22 cellular contexts compared by ENCODE assay signal in the genomic region with DNA sequence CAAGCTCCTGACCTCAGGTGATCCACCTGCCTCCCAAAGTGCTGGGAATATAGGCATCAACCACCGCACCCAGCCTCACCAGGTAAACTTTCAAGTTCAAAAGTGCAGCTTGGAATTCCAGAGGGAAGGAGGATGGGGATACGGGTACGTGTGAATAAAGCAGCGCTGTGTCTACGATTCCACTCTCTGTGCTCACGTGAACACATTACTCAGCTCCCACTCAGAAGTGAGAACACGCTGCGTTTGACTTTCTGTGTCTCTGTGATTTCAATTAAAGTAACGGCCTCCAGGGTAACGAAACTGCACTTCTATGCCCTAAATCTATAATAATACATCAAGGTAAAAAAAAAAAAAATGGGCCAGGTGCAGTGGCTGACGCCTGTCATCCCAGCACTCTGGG. TPM values are rescaled to one million over a fixed set of nuclear protein-coding genes. Genes with fewer than 3 reads are reported as not detected.
A peak's percentile ranks its signal among the peaks of the same experiment; 100 is the strongest.
DNase-seq lines count a peak whose midpoint lies in the region; ATAC-seq and TF ChIP-seq lines count a peak whose summit lies in the region.
"Had no signal": no experiment of that assay in that cellular context is flagged by ENCODE, and none has a peak within 500 bp of the region (broad histone marks: within the 10 kb centered on the region; RNA-seq: fewer than 3 reads in every experiment).

No MANE protein-coding gene starts in this region.

- DNase-seq in left ventricle myocardium superior, result peak; percentile 6
- DNase-seq in cardiac septum (ENCODE audit: low spot score), result no peak
- DNase-seq in chondrocyte (ENCODE audit: low spot score), result peak; percentile 20
- no peak for DNase-seq in progenitor cell of endocrine pancreas (ENCODE audit: low spot score, unreplicated experiment)
- DNase-seq in aorta, result peak; percentile 9 to 12
- DNase-seq in lower leg skin (ENCODE audit: low spot score in 2 of 2), result no peak
- no peak for DNase-seq in pons (ENCODE audit: low spot score)
- DNase-seq in CD4-positive, alpha-beta T cell, result no peak
- DNase-seq: 8988T; ACHN; BE2C; C1 segment of cervical spinal cord; Caco-2; Calu3; CD4-positive, CD25-positive, alpha-beta regulatory T cell; CD8-positive, alpha-beta T cell; DMS79 treated with DMSO at 0.1 percent for 48 hours; GF-D8 had no signal

- no peaks in the 10 kb centered on the region for H3K9me3 ChIP-seq in aorta (ENCODE audit: control insufficient read depth, low read length)
- H3K9me3 ChIP-seq in CD4-positive, alpha-beta T cell (ENCODE audit: control insufficient read depth, low read length), result no peaks in the 10 kb centered on the region
- H3K9me3 ChIP-seq: BE2C, Caco-2 had no signal

- WGBS in aorta, 2 donors, result 94 to 95% methylated on average over 11 of the region's 11 CpGs
- WGBS in lower leg skin, 2 donors, result 93 to 95% methylated on average over 11 of the region's 11 CpGs

- CTCF ChIA-PET in CD4-positive, alpha-beta T cell (lab: Charles Lee), result no interaction called here

- no peak overlapping the region for H3K27ac Mint-ChIP-seq in chondrocyte (ENCODE audit: unreplicated experiment)
- H3K27ac Mint-ChIP-seq in progenitor cell of endocrine pancreas, result peak overlapping the region; percentile 49
- H3K27ac Mint-ChIP-seq in CD4-positive, alpha-beta T cell, result no peak overlapping the region
- H3K27ac Mint-ChIP-seq: CD14-positive monocyte; CD4-positive, CD25-positive, alpha-beta regulatory T cell; CD8-positive, alpha-beta T cell had no signal

- intact Hi-C loops in left ventricle myocardium superior (cut with micrococcal nuclease), result no loop called here
- intact Hi-C loops in cardiac septum (cut with DNase I), result no loop called here
- intact Hi-C loops in aorta (cut with DNase I), result no loop called here
- intact Hi-C loops in lower leg skin (cut with DNase I; ENCODE audit: low total_unique reads), result no loop called here
- intact Hi-C loops in CD4-positive, alpha-beta T cell (cut with DNase I, micrococcal nuclease), result no loop called here

- H3K9me3 Mint-ChIP-seq in chondrocyte (ENCODE audit: low read depth), result no peaks in the 10 kb centered on the region
- no peaks in the 10 kb centered on the region for H3K9me3 Mint-ChIP-seq in progenitor cell of endocrine pancreas (ENCODE audit: low read depth)
- H3K9me3 Mint-ChIP-seq in CD4-positive, alpha-beta T cell, result no peaks in the 10 kb centered on the region
- H3K9me3 Mint-ChIP-seq: CD4-positive, CD25-positive, alpha-beta regulatory T cell; CD8-positive, alpha-beta T cell had no signal

- no peaks in the 10 kb centered on the region for H3K27me3 ChIP-seq in aorta (ENCODE audit: control insufficient read depth in 1 of 2, insufficient read depth in 2 of 2, low read length in 1 of 2)
- no peaks in the 10 kb centered on the region for H3K27me3 ChIP-seq in CD4-positive, alpha-beta T cell (ENCODE audit: control insufficient read depth, insufficient read depth, low read length)
- H3K27me3 ChIP-seq: BE2C, BLaER1 had no signal

- peaks cover 22% of the 10 kb centered on the region for H3K36me3 Mint-ChIP-seq in chondrocyte (ENCODE audit: low read depth)
- peaks cover 25% of the 10 kb centered on the region for H3K36me3 Mint-ChIP-seq in progenitor cell of endocrine pancreas (ENCODE audit: insufficient read depth)
- H3K36me3 Mint-ChIP-seq in CD4-positive, alpha-beta T cell (ENCODE audit: low read depth), result peaks cover 41% of the 10 kb centered on the region

- no peak for ATAC-seq in left ventricle myocardium superior
- no peak for ATAC-seq in aorta (ENCODE audit: low FRiP score)
- no peak for ATAC-seq in CD4-positive, alpha-beta T cell (ENCODE audit: poor library complexity)
- ATAC-seq: CD8-positive, alpha-beta T cell had no signal

- TF ChIP-seq POLR2A in lower leg skin (IDR thresholded peaks at IDR 0.05), result no peak

- H3K4me1 ChIP-seq in aorta (ENCODE audit: control insufficient read depth in 1 of 2, insufficient read depth in 2 of 2, low read length in 2 of 2), result no peaks in the 10 kb centered on the region
- H3K4me1 ChIP-seq: BE2C, Caco-2 had no signal

- H3K4me3 Mint-ChIP-seq in chondrocyte (ENCODE audit: unreplicated experiment), result no peak overlapping the region
- no peak overlapping the region for H3K4me3 Mint-ChIP-seq in progenitor cell of endocrine pancreas (ENCODE audit: low read depth)
- H3K4me3 Mint-ChIP-seq in CD4-positive, alpha-beta T cell, result no peak overlapping the region
- H3K4me3 Mint-ChIP-seq: CD14-positive monocyte; CD4-positive, CD25-positive, alpha-beta regulatory T cell; CD8-positive, alpha-beta T cell had no signal

- H3K4me1 Mint-ChIP-seq in chondrocyte (ENCODE audit: low read depth) (no peaks in the 10 kb centered on the region), progenitor cell of endocrine pancreas (ENCODE audit: low read depth) (no peaks in the 10 kb centered on the region)
- H3K4me1 Mint-ChIP-seq in CD4-positive, alpha-beta T cell (ENCODE audit: low read depth), result no peaks in the 10 kb centered on the region

- H3K27me3 Mint-ChIP-seq in chondrocyte (ENCODE audit: low read depth) (no peaks in the 10 kb centered on the region), progenitor cell of endocrine pancreas (no peaks in the 10 kb centered on the region)
- H3K27me3 Mint-ChIP-seq in CD4-positive, alpha-beta T cell, result no peaks in the 10 kb centered on the region
- H3K27me3 Mint-ChIP-seq: CD4-positive, CD25-positive, alpha-beta regulatory T cell had no signal

- POLR2A ChIA-PET in CD4-positive, alpha-beta T cell (lab: Charles Lee), result no interaction called here

- no peak overlapping the region for H3K4me3 ChIP-seq in aorta (ENCODE audit: low read length in 2 of 2)
- H3K4me3 ChIP-seq in lower leg skin (ENCODE audit: low read depth, poor library complexity, severe bottlenecking), result no peak overlapping the region
- H3K4me3 ChIP-seq: BLaER1 had no signal

- no peak for TF ChIP-seq CTCF in chondrocyte (IDR thresholded peaks at IDR 0.05)
- TF ChIP-seq CTCF in progenitor cell of endocrine pancreas (IDR thresholded peaks at IDR 0.05; ENCODE audit: unreplicated experiment), result no peak
- no peak for TF ChIP-seq CTCF in lower leg skin (IDR thresholded peaks at IDR 0.05)
- no peak for TF ChIP-seq CTCF in CD4-positive, alpha-beta T cell (IDR thresholded peaks at IDR 0.05)

- H3K36me3 ChIP-seq in aorta (ENCODE audit: control insufficient read depth in 1 of 2, insufficient read depth in 2 of 2, low read length in 1 of 2), result peaks cover 5 to 6% of the 10 kb centered on the region in 2 donors

- H3K27ac ChIP-seq in aorta (ENCODE audit: low read depth in 1 of 2, low read length in 2 of 2), result no peak overlapping the region
- H3K27ac ChIP-seq in CD4-positive, alpha-beta T cell (ENCODE audit: low read depth, low read length), result no peak overlapping the region
- H3K27ac ChIP-seq: BLaER1 had no signal

RNA-seq across cellular contexts. Expression of a gene that starts 8.4 kb away (rescaled TPM):
- not detected for total RNA-seq in left ventricle myocardium superior
- total RNA-seq in cardiac septum, result not detected
- 0.30 to 0.99 TPM in 2 of 3 replicates, not detected in the other for total RNA-seq in chondrocyte
- total RNA-seq in progenitor cell of endocrine pancreas, result 0.36 TPM in 1 of 2 replicates, not detected in the other
- 1 to 10 TPM in 1 of 2 donors, under 1 TPM in 1; 0.69 to 1.3 TPM for total RNA-seq in aorta
- polyA plus RNA-seq in aorta, result 1 to 10 TPM in 1 of 2 donors, not detected in 1; 6.9 TPM
- not detected for total RNA-seq in lower leg skin
- total RNA-seq in CD4-positive, alpha-beta T cell, result under 1 TPM; 0.36 to 0.50 TPM
- total RNA-seq: A673; Caco-2; Calu3; CD4-positive, CD25-positive, alpha-beta regulatory T cell had no signal
- polyA plus RNA-seq: AG04450, CD14-positive monocyte had no signal

RNA-seq across cellular contexts. Expression of a gene that starts 15.1 kb away (rescaled TPM):
- total RNA-seq in left ventricle myocardium superior (16.8 TPM), cardiac septum (19.9 TPM), chondrocyte (33.2 to 38.0 TPM (median 34.3 TPM) in 3 replicates), progenitor cell of endocrine pancreas (52.7 and 56.0 TPM in 2 replicates), aorta (10 to 100 TPM; 33.0 to 53.7 TPM), lower leg skin (10 to 100 TPM; 34.3 to 67.2 (median 37.8) TPM)
- 10 to 100 TPM in 1 of 2 donors, 1 to 10 TPM in 1; 8.3 to 50.4 TPM for polyA plus RNA-seq in aorta
- 100 to 1,000 TPM; 143 to 149 TPM for total RNA-seq in CD4-positive, alpha-beta T cell

Comparison
In these comparisons a context has a peak if more than half of its experiments do, and no peak if none do; other contexts are left out.
1. DNase-seq: peak in left ventricle myocardium superior (single experiment), chondrocyte (single experiment) and aorta (2 of 2); none in cardiac septum (single experiment), progenitor cell of endocrine pancreas (single experiment), lower leg skin (0 of 2), pons (single experiment) and CD4-positive, alpha-beta T cell (0 of 10).